21 cellular contexts compared by ENCODE assay signal in genomic region chr1:171084091-171084490, GRCh38. TPM values are rescaled to one million over a fixed set of nuclear protein-coding genes. Genes with fewer than 3 reads are reported as not detected.
"Had no signal": no experiment of that assay in that cellular context is flagged by ENCODE, and none has a peak within 500 bp of the region (broad histone marks: within the 10 kb centered on the region; RNA-seq: fewer than 3 reads in every experiment).

No MANE protein-coding gene starts in this region.

- H3K27me3 ChIP-seq: tibial nerve had no signal

- H3K27ac Mint-ChIP-seq: activated T-cell treated with anti-CD3 and anti-CD28 coated beads, Interleukin-2, amount 50 U/mL, for 72 hours; immature natural killer cell; stimulated activated naive CD8-positive, alpha-beta T cell treated with anti-CD3 and anti-CD28 coated beads, Interleukin-15, Interleukin-2, amounts not matched to agents 100 ng/mL and 50 ng/mL, for 24 hours had no signal

- H3K36me3 ChIP-seq: tibial nerve, WERI-Rb-1 had no signal

- H3K4me1 Mint-ChIP-seq: immature natural killer cell had no signal

- H3K27ac ChIP-seq: skin epidermis, tibial nerve, WERI-Rb-1 had no signal

- H3K9me3 ChIP-seq: tibial nerve had no signal

- H3K36me3 Mint-ChIP-seq: immature natural killer cell had no signal

- DNase-seq: activated CD4-positive, alpha-beta T cell treated with anti-CD3 and anti-CD28 coated beads for 1 hour; activated effector memory CD4-positive, alpha-beta T cell treated with anti-CD3 and anti-CD28 coated beads, Interleukin-2, amount 50 U/mL, for 16 hours; activated naive CD4-positive, alpha-beta T cell treated with anti-CD3 and anti-CD28 coated beads, Interleukin-2, amount 50 U/mL, for 16 hours; activated T-cell treated with anti-CD3 and anti-CD28 coated beads, Interleukin-2, amount 50 U/mL, for 72 hours; aorta; cerebellar nuclear complex; cortex of kidney; erythroblast; immature natural killer cell; kidney glomerular epithelial cell; stimulated activated CD4-positive, alpha-beta T cell treated with anti-CD3 and anti-CD28 coated beads, Interleukin-15, amount 100 ng/mL, for 24 hours; stimulated activated CD4-positive, alpha-beta T cell treated with anti-CD3 and anti-CD28 coated beads, Interleukin-2, amount 100 ng/mL, for 48 hours; WERI-Rb-1 had no signal

- ATAC-seq: activated T-cell treated with anti-CD3 and anti-CD28 coated beads, Interleukin-2, amount 50 U/mL, for 72 hours had no signal

- H3K4me3 ChIP-seq: lung, skin epidermis, tibial nerve had no signal

- H3K4me3 Mint-ChIP-seq: activated T-cell treated with anti-CD3 and anti-CD28 coated beads, Interleukin-2, amount 50 U/mL, for 72 hours; immature natural killer cell; nephron; stimulated activated naive CD8-positive, alpha-beta T cell treated with anti-CD3 and anti-CD28 coated beads, Interleukin-15, Interleukin-2, amounts not matched to agents 100 ng/mL and 50 ng/mL, for 24 hours had no signal

- H3K9me3 Mint-ChIP-seq: stimulated activated naive CD8-positive, alpha-beta T cell treated with anti-CD3 and anti-CD28 coated beads, Interleukin-15, Interleukin-2, amounts not matched to agents 100 ng/mL and 50 ng/mL, for 24 hours had no signal

RNA-seq across cellular contexts. Expression of gene FMO3, which starts 6.6 kb away (rescaled TPM):
- total RNA-seq: activated CD8-positive, alpha-beta memory T cell treated with anti-CD3 and anti-CD28 coated beads for 36 hours; activated T-cell treated with anti-CD3 and anti-CD28 coated beads, Interleukin-2, amount 50 U/mL, for 72 hours; frontal cortex; T-helper 2 cell treated with Interferon-gamma antibody and Interleukin-4, amounts not matched to agents 100 ng/mL and 5 ng/mL, for 36 hours had no signal
